In the genomic region with DNA sequence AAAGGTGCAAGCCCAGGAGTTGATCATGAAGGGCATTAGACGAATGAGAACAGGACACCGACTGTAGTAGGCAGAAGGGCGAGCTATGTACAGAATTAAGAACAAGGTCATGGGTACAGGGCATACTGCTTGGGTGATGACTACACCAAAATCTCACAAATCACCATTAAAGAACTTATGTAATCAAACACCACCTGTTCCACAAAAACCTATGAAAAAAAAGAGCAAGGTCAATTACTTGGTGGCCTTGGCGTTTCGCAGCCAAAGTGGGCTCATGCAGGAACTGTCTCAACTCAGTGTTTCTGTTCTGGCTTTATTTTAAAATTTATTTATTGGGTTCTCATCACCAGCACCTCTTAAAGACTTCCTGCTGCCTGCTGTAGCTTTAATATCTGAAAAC, we compare ENCODE assay signal across 1 cellular context.
TF ChIP-seq lines count a peak whose summit lies in the region.

No MANE protein-coding gene starts in this region.

TF ChIP-seq in GM23338, 12 proteins besides CTCF, POLR2A, EP300 and RAD21 (continued from another document):
- TF ChIP-seq ZNF462 (CRISPR knock-in tag; IDR thresholded peaks at IDR 0.05) (no peak), ZNF331 (CRISPR knock-in tag; IDR thresholded peaks at IDR 0.05; ENCODE audit: low read depth) (no peak), JUNB (IDR thresholded peaks at IDR 0.05; ENCODE audit: unreplicated experiment) (no peak), NANOG (IDR thresholded peaks at IDR 0.05; ENCODE audit: borderline replicate concordance) (no peak)
TF ChIP-seq in GM23338: peak in this region for 0.
